ENCODE assay signal across 8 cellular contexts in genomic region chr6:2111162-2111677, GRCh38.
A peak's percentile ranks its signal among the peaks of the same experiment; 100 is the strongest.
DNase-seq lines count a peak whose midpoint lies in the region; ATAC-seq, FAIRE-seq and TF ChIP-seq lines count a peak whose summit lies in the region.

No MANE protein-coding gene starts in this region.

- peak overlapping the region; percentile 83 for H3K4me3 Mint-ChIP-seq in natural killer cell treated with Interleukin-12 subunit alpha and Interleukin-12 subunit beta and Interleukin-15 and Interleukin-18, amount 100 ng/mL, for 72 hours

- DNase-seq in GM18507 (ENCODE audit: extremely low spot score, insufficient read length, low read depth) (no peak), astrocyte of the spinal cord (ENCODE audit: low read depth, low spot score) (peak; percentile 81), SHP77 (lab: John Stamatoyannopoulos, UW) (no peak), 8988T (no peak), SW 1271 (lab: John Stamatoyannopoulos, UW) (no peak), NCI-H1930 (lab: John Stamatoyannopoulos, UW) (no peak)
- no peak for DNase-seq in natural killer cell treated with Interleukin-12 subunit alpha and Interleukin-12 subunit beta and Interleukin-15 and Interleukin-18, amount 100 ng/mL, for 72 hours (ENCODE audit: low spot score)

- H3K27ac Mint-ChIP-seq in natural killer cell treated with Interleukin-12 subunit alpha and Interleukin-12 subunit beta and Interleukin-15 and Interleukin-18, amount 100 ng/mL, for 72 hours, result peak overlapping the region; percentile 66 to 93

- ATAC-seq in HG02938 (IDR thresholded peaks at IDR 0.05; ENCODE audit: unreplicated experiment), result peak; percentile 67
- peak; percentile 61 to 80 for ATAC-seq in natural killer cell treated with Interleukin-12 subunit alpha and Interleukin-12 subunit beta and Interleukin-15 and Interleukin-18, amount 100 ng/mL, for 72 hours

- H3K9me3 Mint-ChIP-seq in natural killer cell treated with Interleukin-12 subunit alpha and Interleukin-12 subunit beta and Interleukin-15 and Interleukin-18, amount 100 ng/mL, for 72 hours, result no peaks in the 10 kb centered on the region

- in situ Hi-C loops in astrocyte of the spinal cord (cut with HindIII; ENCODE audit: low sequenced_read_pairs), result no loop called here

- FAIRE-seq in GM18507 (lab: Jason Lieb, UNC), result peak; percentile 72

- peaks cover 8% of the 10 kb centered on the region for H3K36me3 Mint-ChIP-seq in natural killer cell treated with Interleukin-12 subunit alpha and Interleukin-12 subunit beta and Interleukin-15 and Interleukin-18, amount 100 ng/mL, for 72 hours

- H3K27me3 Mint-ChIP-seq in natural killer cell treated with Interleukin-12 subunit alpha and Interleukin-12 subunit beta and Interleukin-15 and Interleukin-18, amount 100 ng/mL, for 72 hours, result no peaks in the 10 kb centered on the region

- H3K4me1 Mint-ChIP-seq in natural killer cell treated with Interleukin-12 subunit alpha and Interleukin-12 subunit beta and Interleukin-15 and Interleukin-18, amount 100 ng/mL, for 72 hours (ENCODE audit: low read depth in 2 of 2), result peaks cover 18 to 28% of the 10 kb centered on the region in 2 donors

- no peak overlapping the region for H3K4me3 ChIP-seq in astrocyte of the spinal cord (ENCODE audit: low read depth, low read length)

- no peak for TF ChIP-seq CTCF in astrocyte of the spinal cord (IDR thresholded peaks at IDR 0.05; ENCODE audit: low read depth, low read length)
